In genomic region chr5:93609756-93610155, GRCh38 we compare ENCODE assay signal across 20 cellular contexts. TPM values are rescaled to one million over a fixed set of nuclear protein-coding genes. Genes with fewer than 3 reads are reported as not detected.
DNase-seq lines count a peak whose midpoint lies in the region; ATAC-seq, FAIRE-seq and TF ChIP-seq lines count a peak whose summit lies in the region.
"Had no signal": no experiment of that assay in that cellular context is flagged by ENCODE, and none has a peak within 500 bp of the region (broad histone marks: within the 10 kb centered on the region; RNA-seq: fewer than 3 reads in every experiment).

No MANE protein-coding gene starts in this region.

- no peak for ATAC-seq in A549

- 42% methylated on average over 8 of the region's 8 CpGs for WGBS in A549 (ENCODE audit: missing lambda C conversion rate)
- 11 to 12% methylated on average over 8 of the region's 8 CpGs for WGBS in sigmoid colon, 2 donors

- H3K4me2 ChIP-seq in A549: no peak overlapping the region

- H3K27me3 Mint-ChIP-seq in brain: peaks cover 64% of the 10 kb centered on the region

- no peak for TF ChIP-seq RAD21 in A549 (conservative IDR thresholded peaks at IDR 0.05 in 1 of 2, IDR thresholded peaks at IDR 0.05 in 1 of 2)

- FAIRE-seq in A549 (lab: Jason Lieb, UNC): no peak
- FAIRE-seq in GM19239 (lab: Jason Lieb, UNC): peak; percentile 40
- FAIRE-seq: GM12891, H54 had no signal

- intact Hi-C loops in sigmoid colon (cut with DNase I): no loop called here

- peaks cover 0 to 4% (median 0%) of the 10 kb centered on the region in 5 experiments for H3K9me3 Mint-ChIP-seq in brain

- TF ChIP-seq CTCF in A549 (IDR thresholded peaks at IDR 0.05) (no peak), brain (conservative IDR thresholded peaks at IDR 0.05) (no peak), sigmoid colon (IDR thresholded peaks at IDR 0.05) (no peak), GM13977 (IDR thresholded peaks at IDR 0.05; ENCODE audit: extremely low read depth, insufficient read depth, missing control alignments) (no peak)

- POLR2A ChIA-PET in A549 (lab: Yijun Ruan, JAX): no interaction called here

- CTCF ChIA-PET in A549 (lab: Yijun Ruan, JAX): interaction anchor here (3.5 kb wide), 1 partner anchor 191 kb away, joined by 25 read pairs; no protein-coding TSS in a partner anchor

- in situ Hi-C loops in GM13977 (cut with MboI; ENCODE audit: low pct_unique_long_range_greater_than_20kb, low sequenced_read_pairs, unreplicated experiment): loop anchor here (25.0 kb wide), 2 partner anchors 178 to 303 kb away; no protein-coding TSS in a partner anchor

- no peaks in the 10 kb centered on the region for H3K9me3 ChIP-seq in A549
- no peaks in the 10 kb centered on the region for H3K9me3 ChIP-seq in sigmoid colon
- H3K9me3 ChIP-seq: BE2C had no signal

- no peak overlapping the region for H3K4me3 ChIP-seq in A549
- no peak overlapping the region for H3K4me3 ChIP-seq in sigmoid colon

- H3K36me3 ChIP-seq in sigmoid colon: no peaks in the 10 kb centered on the region
- H3K36me3 ChIP-seq: BE2C had no signal

- TF ChIP-seq POLR2A in A549 (IDR thresholded peaks at IDR 0.05; ENCODE audit: low read length) (no peak), sigmoid colon (IDR thresholded peaks at IDR 0.05) (no peak)

- DNase-seq in A549 (ENCODE audit: low read depth in 1 of 2, low spot score in 1 of 2) (no peak), GM19239 (ENCODE audit: insufficient read length, low spot score) (no peak), retina (peak; percentile 24), sigmoid colon (no peak), NCI-H82 treated with DMSO at 0.1 percent for 48 hours (lab: John Stamatoyannopoulos, UW; ENCODE audit: unreplicated experiment) (no peak), GM13977 (ENCODE audit: low spot score) (no peak)
- DNase-seq: ACHN; BE2C; C1 segment of cervical spinal cord; CD4-positive, CD25-positive, alpha-beta regulatory T cell; CD8-positive, alpha-beta memory T cell; COR-L47; DMS 273 treated with DMSO at 0.1 percent for 48 hours; DMS53; DND-41; EL; HCEC 1CT had no signal

- peaks cover 92% of the 10 kb centered on the region for H3K4me1 Mint-ChIP-seq in brain

- H3K27me3 ChIP-seq in sigmoid colon: peaks cover 30 to 100% (median 78%) of the 10 kb centered on the region in 3 donors

- no peak for TF ChIP-seq EP300 in A549 (IDR thresholded peaks at IDR 0.05)
- TF ChIP-seq EP300 in sigmoid colon (IDR thresholded peaks at IDR 0.05): no peak

- peak overlapping the region in 3 of 5 experiments; percentile 39 to 95 (median 50) for H3K27ac Mint-ChIP-seq in brain
- H3K27ac Mint-ChIP-seq: CD4-positive, CD25-positive, alpha-beta regulatory T cell had no signal

- peak overlapping the region in 2 of 5 experiments; percentile 53 to 85 for H3K4me3 Mint-ChIP-seq in brain
- H3K4me3 Mint-ChIP-seq: CD4-positive, CD25-positive, alpha-beta regulatory T cell had no signal

- H3K27ac ChIP-seq in A549: no peak overlapping the region
- H3K27ac ChIP-seq in sigmoid colon: no peak overlapping the region

- no peaks in the 10 kb centered on the region for H3K36me3 Mint-ChIP-seq in brain
- H3K36me3 Mint-ChIP-seq: CD4-positive, CD25-positive, alpha-beta regulatory T cell had no signal

- peaks cover 19% of the 10 kb centered on the region; the same call in 2 of the 3 replicates for H3K4me1 ChIP-seq in A549
- H3K4me1 ChIP-seq in sigmoid colon: peaks cover 0 to 14% (median 13%) of the 10 kb centered on the region in 4 donors
- H3K4me1 ChIP-seq: BE2C had no signal

TF ChIP-seq in A549, 52 proteins besides CTCF, POLR2A, EP300 and RAD21:
- TF ChIP-seq REST (IDR thresholded peaks at IDR 0.05): no peak
- 0 out of 2 replicates have a peak, but pooled peaks have one; percentile 64 for TF ChIP-seq CBX8 (IDR thresholded peaks at IDR 0.05)

RNA-seq across cellular contexts. Expression of gene NR2F1, which starts 26.7 kb away (rescaled TPM):
- polyA plus RNA-seq in A549 (2011; rRNA removed): 5.0 and 5.2 TPM in 2 replicates
- polyA plus RNA-seq in A549 (2012; cell fraction: cytosol; rRNA removed): 10.5 and 14.6 TPM in 2 replicates
- 16.2 and 24.0 TPM in 2 replicates for polyA plus RNA-seq in A549 (2012; cell fraction: nucleus; rRNA removed)
- 4.9 to 6.3 TPM (median 5.2 TPM) in 3 replicates for polyA plus RNA-seq in A549 (2017; fragmentation: RNase III; extraction: RNeasy Plus Mini Kit Qiagen cat#74134 plus additional on column Dnase treatment)
- polyA minus RNA-seq in A549 (2011; rRNA and poly(A)+ RNA removed): 5.9 and 6.3 TPM in 2 replicates
- polyA plus RNA-seq in brain (ENCODE audit: insufficient read depth, low read depth, low replicate concordance): 356 TPM
- 10 to 100 TPM; 16.3 to 24.1 (median 17.5) TPM for total RNA-seq in sigmoid colon
- polyA plus RNA-seq in sigmoid colon: 1 to 10 TPM; 1.4 to 8.4 (median 7.6) TPM
- total RNA-seq: CD4-positive, CD25-positive, alpha-beta regulatory T cell; CD8-positive, alpha-beta memory T cell had no signal
- polyA plus RNA-seq: CD4-positive, CD25-positive, alpha-beta regulatory T cell; CD8-positive, alpha-beta memory T cell had no signal

RNA-seq across cellular contexts. Expression of gene NR2F1-AS1, which starts 28.7 kb away (rescaled TPM):
- 8.3 and 8.8 TPM in 2 replicates for polyA plus RNA-seq in A549 (2011; rRNA removed)
- 1.3 TPM in 2 replicates for polyA plus RNA-seq in A549 (2012; cell fraction: cytosol; rRNA removed)
- 0.37 and 0.39 TPM in 2 replicates for polyA plus RNA-seq in A549 (2012; cell fraction: nucleus; rRNA removed)
- polyA plus RNA-seq in A549 (2017; fragmentation: RNase III; extraction: RNeasy Plus Mini Kit Qiagen cat#74134 plus additional on column Dnase treatment): 3.5 to 5.5 TPM (median 5.4 TPM) in 3 replicates
- polyA minus RNA-seq in A549 (2011; rRNA and poly(A)+ RNA removed): 2.8 and 3.6 TPM in 2 replicates
- 35.2 TPM for polyA plus RNA-seq in brain (ENCODE audit: insufficient read depth, low read depth, low replicate concordance)
- total RNA-seq in sigmoid colon: 10 to 100 TPM in 1 of 4 donors, 1 to 10 TPM in 3; 6.7 to 15.2 (median 9.1) TPM
- 1 to 10 TPM; 1.4 to 9.0 (median 3.2) TPM for polyA plus RNA-seq in sigmoid colon
- total RNA-seq: CD4-positive, CD25-positive, alpha-beta regulatory T cell; CD8-positive, alpha-beta memory T cell had no signal
- polyA plus RNA-seq: CD4-positive, CD25-positive, alpha-beta regulatory T cell; CD8-positive, alpha-beta memory T cell had no signal

Comparison
In these comparisons a context has a peak if more than half of its experiments do, and no peak if none do; other contexts are left out.
1. RNA of gene NR2F1, which starts 26.7 kb away (polyA plus RNA-seq): 356 TPM in brain (single experiment); 1.4 to 8.4 TPM in sigmoid colon and 4.9 to 24.0 TPM in A549; every median in the first group is over 10 times any median in the second.